ENCODE assay signal across 10 cellular contexts in the genomic region with DNA sequence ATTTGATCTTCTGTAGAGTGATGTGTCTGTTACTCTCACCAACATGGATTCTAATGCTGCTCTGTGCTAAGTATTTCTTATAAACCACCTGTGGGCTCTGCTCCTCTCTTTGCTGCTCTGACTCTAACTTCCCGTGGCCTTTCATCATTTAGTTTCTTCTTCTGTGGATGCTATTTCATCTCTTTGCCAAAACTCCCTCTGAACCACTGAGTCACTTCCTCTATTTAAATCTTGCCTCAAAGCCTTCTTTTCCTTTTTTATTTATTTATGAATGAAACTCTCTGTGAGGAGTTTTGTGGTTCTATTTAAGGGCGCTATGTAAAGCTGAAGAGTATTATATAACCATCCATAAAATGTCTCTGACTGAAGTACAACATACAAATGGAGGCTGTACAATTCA.
DNase-seq lines count a peak whose midpoint lies in the region; FAIRE-seq and TF ChIP-seq lines count a peak whose summit lies in the region.
"Had no signal": no experiment of that assay in that cellular context is flagged by ENCODE, and none has a peak within 500 bp of the region (broad histone marks: within the 10 kb centered on the region; RNA-seq: fewer than 3 reads in every experiment).

No MANE protein-coding gene starts in this region.

- H3K4me3 ChIP-seq in cardiac fibroblast (replicated peaks in 1 of 2; ENCODE audit: low read depth in 2 of 2, low read length in 2 of 2) (no peak overlapping the region), smooth muscle cell (no peak overlapping the region)

- no peak for TF ChIP-seq POLR2A in H54 (IDR thresholded peaks at IDR 0.05; ENCODE audit: low read depth, low read length)

- peak overlapping the region; percentile 60 for H3K4me2 ChIP-seq in smooth muscle cell

- no peaks in the 10 kb centered on the region for H3K9me3 ChIP-seq in smooth muscle cell (replicated peaks; ENCODE audit: low read depth)

- peaks cover 9% of the 10 kb centered on the region for H3K4me1 ChIP-seq in smooth muscle cell (ENCODE audit: low read depth)

- H3K79me2 ChIP-seq in smooth muscle cell (ENCODE audit: low read depth), result no peaks in the 10 kb centered on the region

- peak; percentile 84 for FAIRE-seq in H54 (lab: Jason Lieb, UNC)
- no peak for FAIRE-seq in HTR-8/SVneo (lab: Jason Lieb, UNC)
- FAIRE-seq: HepG2 had no signal

- WGBS in smooth muscle cell (ENCODE audit: low lambda C conversion rate), result 36% methylated on average over 2 of the region's 2 CpGs

- H3F3A ChIP-seq in smooth muscle cell (ENCODE audit: low read depth), result no peaks in the 10 kb centered on the region

- no peaks in the 10 kb centered on the region for H3K36me3 ChIP-seq in smooth muscle cell (ENCODE audit: low read depth)

- no peak overlapping the region for H3K9ac ChIP-seq in smooth muscle cell (ENCODE audit: low read depth)

- H4K20me1 ChIP-seq in smooth muscle cell (ENCODE audit: low read depth), result no peaks in the 10 kb centered on the region

- DNase-seq in H54 (ENCODE audit: insufficient read length, low spot score) (peak; percentile 11), OCI-M1 (lab: John Stamatoyannopoulos, UW) (peak; percentile 3), cardiac fibroblast (ENCODE audit: low read depth in 2 of 2) (peak; percentile 52 to 85), smooth muscle cell (lab: John Stamatoyannopoulos, UW; ENCODE audit: unreplicated experiment) (no peak), NCI-H1436 (lab: John Stamatoyannopoulos, UW) (no peak), middle frontal gyrus (ENCODE audit: extremely low spot score, low spot score) (no peak), HTR-8/SVneo (ENCODE audit: insufficient read length, low spot score) (no peak)
- DNase-seq: NCI-H524 treated with DMSO at 0.1 percent for 48 hours, T1000 had no signal

- H3K27ac ChIP-seq in smooth muscle cell (ENCODE audit: low read depth), result peak overlapping the region; percentile 36

- no peak for TF ChIP-seq CTCF in cardiac fibroblast (IDR thresholded peaks at IDR 0.05; ENCODE audit: low read depth, low read length)
- no peak for TF ChIP-seq CTCF in smooth muscle cell (IDR thresholded peaks at IDR 0.05; ENCODE audit: borderline replicate concordance, insufficient read depth, poor library complexity, severe bottlenecking)

- peak overlapping the region; percentile 38 for H2AFZ ChIP-seq in smooth muscle cell (ENCODE audit: low read depth)

- no peaks in the 10 kb centered on the region for H3K27me3 ChIP-seq in smooth muscle cell (ENCODE audit: low read depth)

Comparison
In these comparisons a context has a peak if more than half of its experiments do, and no peak if none do; other contexts are left out.
1. DNase-seq: peak in H54 (single experiment), OCI-M1 (single experiment) and cardiac fibroblast (2 of 2); none in smooth muscle cell (single experiment), NCI-H1436 (single experiment), middle frontal gyrus (single experiment) and HTR-8/SVneo (single experiment).